1 cellular context compared by ENCODE assay signal in the genomic region with DNA sequence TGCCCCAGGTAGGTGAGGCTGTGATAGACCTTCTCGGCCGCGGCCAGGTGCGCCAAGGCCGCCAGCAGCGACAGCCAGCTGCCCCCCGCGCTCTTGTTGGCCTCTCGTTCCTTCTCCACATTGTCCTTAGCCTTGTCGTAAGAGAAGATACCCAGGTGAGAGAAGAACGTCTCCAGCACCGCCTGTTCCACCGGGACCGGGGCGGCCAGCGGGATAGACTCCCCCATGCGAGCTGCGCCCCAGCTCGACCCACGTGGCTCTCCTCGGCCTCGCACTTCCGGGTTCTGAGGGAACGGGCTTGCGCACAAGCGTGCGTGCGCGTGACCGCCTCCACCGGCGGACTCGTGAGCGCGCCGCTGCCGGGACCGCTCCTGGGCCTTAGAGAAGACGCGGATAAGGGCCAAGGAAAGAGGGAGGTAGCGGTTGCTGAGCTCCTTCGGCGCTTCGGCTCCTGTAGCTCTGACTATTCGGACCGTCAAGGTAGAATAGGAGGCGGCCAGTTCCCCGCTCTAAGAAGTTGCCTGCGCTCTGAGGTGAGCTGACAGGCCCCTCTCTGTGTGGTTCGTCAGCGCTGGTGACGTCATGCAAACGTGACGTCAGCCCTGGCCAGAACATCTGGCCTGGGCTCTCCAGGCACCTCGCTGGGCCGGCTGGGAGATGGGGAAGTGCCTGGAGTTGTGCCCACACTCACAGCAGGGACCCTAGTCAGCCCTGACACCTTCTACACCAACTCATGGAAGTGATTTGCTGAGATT.
TF ChIP-seq lines count a peak whose summit lies in the region.

Gene KICS2, minus strand, starts transcription at position 286 of the 755 bp plus-strand sequence. Its CDS starts 59 bp downstream, at position 227.

TF ChIP-seq in HepG2, 621 proteins besides CTCF, POLR2A, EP300 and RAD21 (continued from another document and continues in another):
- TF ChIP-seq, protein P1, sequence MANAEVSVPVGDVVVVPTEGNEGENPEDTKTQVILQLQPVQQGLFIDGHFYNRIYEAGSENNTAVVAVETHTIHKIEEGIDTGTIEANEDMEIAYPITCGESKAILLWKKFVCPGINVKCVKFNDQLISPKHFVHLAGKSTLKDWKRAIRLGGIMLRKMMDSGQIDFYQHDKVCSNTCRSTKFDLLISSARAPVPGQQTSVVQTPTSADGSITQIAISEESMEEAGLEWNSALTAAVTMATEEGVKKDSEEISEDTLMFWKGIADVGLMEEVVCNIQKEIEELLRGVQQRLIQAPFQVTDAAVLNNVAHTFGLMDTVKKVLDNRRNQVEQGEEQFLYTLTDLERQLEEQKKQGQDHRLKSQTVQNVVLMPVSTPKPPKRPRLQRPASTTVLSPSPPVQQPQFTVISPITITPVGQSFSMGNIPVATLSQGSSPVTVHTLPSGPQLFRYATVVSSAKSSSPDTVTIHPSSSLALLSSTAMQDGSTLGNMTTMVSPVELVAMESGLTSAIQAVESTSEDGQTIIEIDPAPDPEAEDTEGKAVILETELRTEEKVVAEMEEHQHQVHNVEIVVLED (CRISPR knock-in tag; IDR thresholded peaks at IDR 0.05; ENCODE audit: borderline replicate concordance): peak; percentile 100
- TF ChIP-seq ZBTB7A (CRISPR knock-in tag; IDR thresholded peaks at IDR 0.05): peak; percentile 77
- TF ChIP-seq, protein P2, sequence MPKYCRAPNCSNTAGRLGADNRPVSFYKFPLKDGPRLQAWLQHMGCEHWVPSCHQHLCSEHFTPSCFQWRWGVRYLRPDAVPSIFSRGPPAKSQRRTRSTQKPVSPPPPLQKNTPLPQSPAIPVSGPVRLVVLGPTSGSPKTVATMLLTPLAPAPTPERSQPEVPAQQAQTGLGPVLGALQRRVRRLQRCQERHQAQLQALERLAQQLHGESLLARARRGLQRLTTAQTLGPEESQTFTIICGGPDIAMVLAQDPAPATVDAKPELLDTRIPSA (CRISPR knock-in tag; IDR thresholded peaks at IDR 0.05; ENCODE audit: borderline replicate concordance): peak; percentile 89; the same call in 1 of the 2 replicates
- 0 out of 2 replicates have a peak, but pooled peaks have one; percentile 12 for TF ChIP-seq HMG20A (CRISPR knock-in tag; IDR thresholded peaks at IDR 0.05; ENCODE audit: borderline replicate concordance)
- TF ChIP-seq, protein P3, sequence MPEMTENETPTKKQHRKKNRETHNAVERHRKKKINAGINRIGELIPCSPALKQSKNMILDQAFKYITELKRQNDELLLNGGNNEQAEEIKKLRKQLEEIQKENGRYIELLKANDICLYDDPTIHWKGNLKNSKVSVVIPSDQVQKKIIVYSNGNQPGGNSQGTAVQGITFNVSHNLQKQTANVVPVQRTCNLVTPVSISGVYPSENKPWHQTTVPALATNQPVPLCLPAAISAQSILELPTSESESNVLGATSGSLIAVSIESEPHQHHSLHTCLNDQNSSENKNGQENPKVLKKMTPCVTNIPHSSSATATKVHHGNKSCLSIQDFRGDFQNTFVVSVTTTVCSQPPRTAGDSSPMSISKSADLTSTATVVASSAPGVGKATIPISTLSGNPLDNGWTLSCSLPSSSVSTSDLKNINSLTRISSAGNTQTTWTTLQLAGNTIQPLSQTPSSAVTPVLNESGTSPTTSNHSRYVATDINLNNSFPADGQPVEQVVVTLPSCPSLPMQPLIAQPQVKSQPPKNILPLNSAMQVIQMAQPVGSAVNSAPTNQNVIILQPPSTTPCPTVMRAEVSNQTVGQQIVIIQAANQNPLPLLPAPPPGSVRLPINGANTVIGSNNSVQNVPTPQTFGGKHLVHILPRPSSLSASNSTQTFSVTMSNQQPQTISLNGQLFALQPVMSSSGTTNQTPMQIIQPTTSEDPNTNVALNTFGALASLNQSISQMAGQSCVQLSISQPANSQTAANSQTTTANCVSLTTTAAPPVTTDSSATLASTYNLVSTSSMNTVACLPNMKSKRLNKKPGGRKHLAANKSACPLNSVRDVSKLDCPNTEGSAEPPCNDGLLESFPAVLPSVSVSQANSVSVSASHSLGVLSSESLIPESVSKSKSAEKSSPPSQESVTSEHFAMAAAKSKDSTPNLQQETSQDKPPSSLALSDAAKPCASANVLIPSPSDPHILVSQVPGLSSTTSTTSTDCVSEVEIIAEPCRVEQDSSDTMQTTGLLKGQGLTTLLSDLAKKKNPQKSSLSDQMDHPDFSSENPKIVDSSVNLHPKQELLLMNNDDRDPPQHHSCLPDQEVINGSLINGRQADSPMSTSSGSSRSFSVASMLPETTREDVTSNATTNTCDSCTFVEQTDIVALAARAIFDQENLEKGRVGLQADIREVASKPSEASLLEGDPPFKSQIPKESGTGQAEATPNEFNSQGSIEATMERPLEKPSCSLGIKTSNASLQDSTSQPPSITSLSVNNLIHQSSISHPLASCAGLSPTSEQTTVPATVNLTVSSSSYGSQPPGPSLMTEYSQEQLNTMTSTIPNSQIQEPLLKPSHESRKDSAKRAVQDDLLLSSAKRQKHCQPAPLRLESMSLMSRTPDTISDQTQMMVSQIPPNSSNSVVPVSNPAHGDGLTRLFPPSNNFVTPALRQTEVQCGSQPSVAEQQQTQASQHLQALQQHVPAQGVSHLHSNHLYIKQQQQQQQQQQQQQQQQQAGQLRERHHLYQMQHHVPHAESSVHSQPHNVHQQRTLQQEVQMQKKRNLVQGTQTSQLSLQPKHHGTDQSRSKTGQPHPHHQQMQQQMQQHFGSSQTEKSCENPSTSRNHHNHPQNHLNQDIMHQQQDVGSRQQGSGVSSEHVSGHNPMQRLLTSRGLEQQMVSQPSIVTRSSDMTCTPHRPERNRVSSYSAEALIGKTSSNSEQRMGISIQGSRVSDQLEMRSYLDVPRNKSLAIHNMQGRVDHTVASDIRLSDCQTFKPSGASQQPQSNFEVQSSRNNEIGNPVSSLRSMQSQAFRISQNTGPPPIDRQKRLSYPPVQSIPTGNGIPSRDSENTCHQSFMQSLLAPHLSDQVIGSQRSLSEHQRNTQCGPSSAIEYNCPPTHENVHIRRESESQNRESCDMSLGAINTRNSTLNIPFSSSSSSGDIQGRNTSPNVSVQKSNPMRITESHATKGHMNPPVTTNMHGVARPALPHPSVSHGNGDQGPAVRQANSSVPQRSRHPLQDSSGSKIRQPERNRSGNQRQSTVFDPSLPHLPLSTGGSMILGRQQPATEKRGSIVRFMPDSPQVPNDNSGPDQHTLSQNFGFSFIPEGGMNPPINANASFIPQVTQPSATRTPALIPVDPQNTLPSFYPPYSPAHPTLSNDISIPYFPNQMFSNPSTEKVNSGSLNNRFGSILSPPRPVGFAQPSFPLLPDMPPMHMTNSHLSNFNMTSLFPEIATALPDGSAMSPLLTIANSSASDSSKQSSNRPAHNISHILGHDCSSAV (CRISPR knock-in tag; IDR thresholded peaks at IDR 0.05; ENCODE audit: borderline replicate concordance): no peak
- TF ChIP-seq BCL6 (CRISPR knock-in tag; IDR thresholded peaks at IDR 0.05): peak; percentile 60
- peak; percentile 67 for TF ChIP-seq SP5 (CRISPR knock-in tag; IDR thresholded peaks at IDR 0.05; ENCODE audit: borderline replicate concordance, low read depth)
- no peak for TF ChIP-seq MAFF (IDR thresholded peaks at IDR 0.05; ENCODE audit: low read depth, low read length)
- TF ChIP-seq ZBTB42 (CRISPR knock-in tag; IDR thresholded peaks at IDR 0.05): peak; percentile 93
- no peak for TF ChIP-seq ZNF18 (CRISPR knock-in tag; IDR thresholded peaks at IDR 0.05; ENCODE audit: insufficient replicate concordance)
- no peak for TF ChIP-seq SNRNP70 (IDR thresholded peaks at IDR 0.05; ENCODE audit: low read depth, low read length)
- no peak for TF ChIP-seq ZNF75D (CRISPR knock-in tag; IDR thresholded peaks at IDR 0.05; ENCODE audit: borderline replicate concordance)
- TF ChIP-seq KMT2B (CRISPR knock-in tag; IDR thresholded peaks at IDR 0.05): peak; percentile 98
- TF ChIP-seq ZNF615 (CRISPR knock-in tag; IDR thresholded peaks at IDR 0.05; ENCODE audit: borderline replicate concordance): no peak
- no peak for TF ChIP-seq SRSF4 (IDR thresholded peaks at IDR 0.05; ENCODE audit: low read depth, low read length, poor library complexity, severe bottlenecking)
- peak; percentile 86; the same call in 1 of the 2 replicates for TF ChIP-seq KDM3A (CRISPR knock-in tag; IDR thresholded peaks at IDR 0.05; ENCODE audit: low read depth)
- 0 out of 2 replicates have a peak, but pooled peaks have one; percentile 53 for TF ChIP-seq ZFP1 (CRISPR knock-in tag; IDR thresholded peaks at IDR 0.05)
- TF ChIP-seq KLF6 (CRISPR knock-in tag; IDR thresholded peaks at IDR 0.05): peak; percentile 64; the same call in 1 of the 2 replicates
- peak; percentile 70; the same call in 1 of the 2 replicates for TF ChIP-seq ZBTB10 (CRISPR knock-in tag; IDR thresholded peaks at IDR 0.05; ENCODE audit: borderline replicate concordance)
- TF ChIP-seq TIGD3 (CRISPR knock-in tag; IDR thresholded peaks at IDR 0.05; ENCODE audit: borderline replicate concordance): peak; percentile 91; the same call in 1 of the 2 replicates
- TF ChIP-seq, protein P4, sequence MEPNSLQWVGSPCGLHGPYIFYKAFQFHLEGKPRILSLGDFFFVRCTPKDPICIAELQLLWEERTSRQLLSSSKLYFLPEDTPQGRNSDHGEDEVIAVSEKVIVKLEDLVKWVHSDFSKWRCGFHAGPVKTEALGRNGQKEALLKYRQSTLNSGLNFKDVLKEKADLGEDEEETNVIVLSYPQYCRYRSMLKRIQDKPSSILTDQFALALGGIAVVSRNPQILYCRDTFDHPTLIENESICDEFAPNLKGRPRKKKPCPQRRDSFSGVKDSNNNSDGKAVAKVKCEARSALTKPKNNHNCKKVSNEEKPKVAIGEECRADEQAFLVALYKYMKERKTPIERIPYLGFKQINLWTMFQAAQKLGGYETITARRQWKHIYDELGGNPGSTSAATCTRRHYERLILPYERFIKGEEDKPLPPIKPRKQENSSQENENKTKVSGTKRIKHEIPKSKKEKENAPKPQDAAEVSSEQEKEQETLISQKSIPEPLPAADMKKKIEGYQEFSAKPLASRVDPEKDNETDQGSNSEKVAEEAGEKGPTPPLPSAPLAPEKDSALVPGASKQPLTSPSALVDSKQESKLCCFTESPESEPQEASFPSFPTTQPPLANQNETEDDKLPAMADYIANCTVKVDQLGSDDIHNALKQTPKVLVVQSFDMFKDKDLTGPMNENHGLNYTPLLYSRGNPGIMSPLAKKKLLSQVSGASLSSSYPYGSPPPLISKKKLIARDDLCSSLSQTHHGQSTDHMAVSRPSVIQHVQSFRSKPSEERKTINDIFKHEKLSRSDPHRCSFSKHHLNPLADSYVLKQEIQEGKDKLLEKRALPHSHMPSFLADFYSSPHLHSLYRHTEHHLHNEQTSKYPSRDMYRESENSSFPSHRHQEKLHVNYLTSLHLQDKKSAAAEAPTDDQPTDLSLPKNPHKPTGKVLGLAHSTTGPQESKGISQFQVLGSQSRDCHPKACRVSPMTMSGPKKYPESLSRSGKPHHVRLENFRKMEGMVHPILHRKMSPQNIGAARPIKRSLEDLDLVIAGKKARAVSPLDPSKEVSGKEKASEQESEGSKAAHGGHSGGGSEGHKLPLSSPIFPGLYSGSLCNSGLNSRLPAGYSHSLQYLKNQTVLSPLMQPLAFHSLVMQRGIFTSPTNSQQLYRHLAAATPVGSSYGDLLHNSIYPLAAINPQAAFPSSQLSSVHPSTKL (CRISPR knock-in tag; IDR thresholded peaks at IDR 0.05): peak; percentile 56
- TF ChIP-seq ZNF776 (CRISPR knock-in tag; IDR thresholded peaks at IDR 0.05): no peak
- no peak; the same call in 1 of the 2 replicates for TF ChIP-seq EED (CRISPR knock-in tag; IDR thresholded peaks at IDR 0.05)
- 0 out of 2 replicates have a peak, but pooled peaks have one; percentile 76 for TF ChIP-seq THYN1 (CRISPR knock-in tag; IDR thresholded peaks at IDR 0.05; ENCODE audit: borderline replicate concordance, low read depth)
- TF ChIP-seq ZZZ3 (CRISPR knock-in tag; IDR thresholded peaks at IDR 0.05; ENCODE audit: borderline replicate concordance): 0 out of 2 replicates have a peak, but pooled peaks have one; percentile 32
- TF ChIP-seq, protein P5, sequence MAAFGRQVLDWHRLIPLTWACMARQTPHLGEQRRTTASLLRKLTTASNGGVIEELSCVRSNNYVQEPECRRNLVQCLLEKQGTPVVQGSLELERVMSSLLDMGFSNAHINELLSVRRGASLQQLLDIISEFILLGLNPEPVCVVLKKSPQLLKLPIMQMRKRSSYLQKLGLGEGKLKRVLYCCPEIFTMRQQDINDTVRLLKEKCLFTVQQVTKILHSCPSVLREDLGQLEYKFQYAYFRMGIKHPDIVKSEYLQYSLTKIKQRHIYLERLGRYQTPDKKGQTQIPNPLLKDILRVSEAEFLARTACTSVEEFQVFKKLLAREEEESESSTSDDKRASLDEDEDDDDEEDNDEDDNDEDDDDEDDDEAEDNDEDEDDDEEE (CRISPR knock-in tag; IDR thresholded peaks at IDR 0.05): 0 out of 2 replicates have a peak, but pooled peaks have one; percentile 69
